In genomic region chr16:85687651-85688471, GRCh38 we compare ENCODE assay signal across 8 cellular contexts. TPM values are rescaled to one million over a fixed set of nuclear protein-coding genes. Genes with fewer than 3 reads are reported as not detected.
DNase-seq lines count a peak whose midpoint lies in the region; ATAC-seq and TF ChIP-seq lines count a peak whose summit lies in the region.

No MANE protein-coding gene starts in this region.

- H3K4me2 ChIP-seq in OCI-LY1 (ENCODE audit: low read length) = peak overlapping the region; percentile 65

- H4K20me1 ChIP-seq in OCI-LY1 (ENCODE audit: insufficient read depth, low read length) = no peaks in the 10 kb centered on the region

- intact Hi-C loops in Calu3 (cut with micrococcal nuclease; ENCODE audit: unreplicated experiment) = no loop called here

- peak overlapping the region; percentile 77 for H3K9ac ChIP-seq in OCI-LY1 (ENCODE audit: low read length)

- CTCF ChIA-PET in Calu3 (lab: Charles Lee) = interaction anchor here (0.6 kb wide), 1 partner anchor 18 kb away, joined by 10 read pairs; no protein-coding TSS in a partner anchor

- H3K4me1 ChIP-seq in OCI-LY1 (ENCODE audit: insufficient read depth, low read length, severe bottlenecking) = peaks cover 40% of the 10 kb centered on the region

- H3K4me3 Mint-ChIP-seq in Calu3 (ENCODE audit: low read depth, unreplicated experiment) (peak overlapping the region; percentile 65), endothelial cell (ENCODE audit: unreplicated experiment) (peak overlapping the region; percentile 71), progenitor cell of endocrine pancreas (ENCODE audit: low read depth) (peak overlapping the region; percentile 72)

- TF ChIP-seq CTCF in Calu3 (IDR thresholded peaks at IDR 0.05; ENCODE audit: unreplicated experiment) = no peak
- TF ChIP-seq CTCF in OCI-LY1 (IDR thresholded peaks at IDR 0.05; ENCODE audit: low read length) = peak; percentile 30
- TF ChIP-seq CTCF in endothelial cell (IDR thresholded peaks at IDR 0.05; ENCODE audit: unreplicated experiment) = no peak
- TF ChIP-seq CTCF in progenitor cell of endocrine pancreas (IDR thresholded peaks at IDR 0.05; ENCODE audit: unreplicated experiment) = no peak

- H3K27ac ChIP-seq in OCI-LY1 (ENCODE audit: low read depth, low read length, poor library complexity, severe bottlenecking) = peak overlapping the region; percentile 82

- H3K9me3 Mint-ChIP-seq in Calu3 (ENCODE audit: low read depth, unreplicated experiment) (no peaks in the 10 kb centered on the region), endothelial cell (ENCODE audit: unreplicated experiment) (no peaks in the 10 kb centered on the region), progenitor cell of endocrine pancreas (ENCODE audit: low read depth) (no peaks in the 10 kb centered on the region)

- no peak for ATAC-seq in HG03442 (IDR thresholded peaks at IDR 0.05; ENCODE audit: unreplicated experiment)

- H3K27ac Mint-ChIP-seq in Calu3 (ENCODE audit: unreplicated experiment) = no peak overlapping the region
- no peak overlapping the region for H3K27ac Mint-ChIP-seq in endothelial cell (ENCODE audit: unreplicated experiment)
- H3K27ac Mint-ChIP-seq in progenitor cell of endocrine pancreas = peak overlapping the region; percentile 62

- no peaks in the 10 kb centered on the region for H3K9me3 ChIP-seq in OCI-LY1 (ENCODE audit: low read length)

- DNase-seq in Calu3 (no peak), endothelial cell (ENCODE audit: low spot score) (no peak), progenitor cell of endocrine pancreas (ENCODE audit: low spot score, unreplicated experiment) (no peak), SHP77 (lab: John Stamatoyannopoulos, UW) (no peak)
- no peak for DNase-seq in activated CD4-positive, CD25-positive, alpha-beta regulatory T cell treated with anti-CD3 and anti-CD28 coated beads, Interleukin-2, amount 50 U/mL, for 72 hours
- no peak for DNase-seq in central memory CD4-positive, alpha-beta T cell

- peaks cover 15% of the 10 kb centered on the region for H3K36me3 Mint-ChIP-seq in Calu3 (ENCODE audit: insufficient read depth, unreplicated experiment)
- no peaks in the 10 kb centered on the region for H3K36me3 Mint-ChIP-seq in endothelial cell (ENCODE audit: low read depth, unreplicated experiment)
- H3K36me3 Mint-ChIP-seq in progenitor cell of endocrine pancreas (ENCODE audit: insufficient read depth) = peaks cover 4% of the 10 kb centered on the region

- no peaks in the 10 kb centered on the region for H3K9me2 ChIP-seq in OCI-LY1 (ENCODE audit: low read depth, low read length)

- H3K4me3 ChIP-seq in OCI-LY1 (ENCODE audit: low read depth, low read length, poor library complexity, severe bottlenecking) = peak overlapping the region; percentile 81

- peaks cover 3% of the 10 kb centered on the region; the same call in 1 of the 2 replicates for H3F3A ChIP-seq in OCI-LY1 (ENCODE audit: insufficient read depth, low read length)

- no peak overlapping the region for H2AFZ ChIP-seq in OCI-LY1 (ENCODE audit: low read length)

- peaks cover 27% of the 10 kb centered on the region for H3K27me3 Mint-ChIP-seq in Calu3 (ENCODE audit: unreplicated experiment)
- H3K27me3 Mint-ChIP-seq in endothelial cell (ENCODE audit: unreplicated experiment) = peaks cover 4% of the 10 kb centered on the region
- no peaks in the 10 kb centered on the region for H3K27me3 Mint-ChIP-seq in progenitor cell of endocrine pancreas

- H3K27me3 ChIP-seq in OCI-LY1 (ENCODE audit: insufficient read depth, low read length) = no peaks in the 10 kb centered on the region

- BruUV-seq in Calu3 (replicated peaks; lab: Mats Ljungman, UMichigan) = TSS peak; percentile 25

- peaks cover 24% of the 10 kb centered on the region; the same call in 1 of the 2 replicates for H3K36me3 ChIP-seq in OCI-LY1 (ENCODE audit: insufficient read depth, low read length)

- peaks cover 4% of the 10 kb centered on the region for H3K79me2 ChIP-seq in OCI-LY1 (ENCODE audit: insufficient read depth, low read length)

- H3K4me1 Mint-ChIP-seq in Calu3 (ENCODE audit: low read depth, unreplicated experiment) (no peaks in the 10 kb centered on the region), endothelial cell (ENCODE audit: unreplicated experiment) (peaks cover 4% of the 10 kb centered on the region), progenitor cell of endocrine pancreas (ENCODE audit: low read depth) (peaks cover 15% of the 10 kb centered on the region)

RNA-seq across cellular contexts. Expression of gene GINS2, which starts 0.9 kb away (rescaled TPM):
- total RNA-seq in Calu3 (2022) (19.7 and 25.2 TPM in 2 replicates), endothelial cell (ENCODE audit: unreplicated experiment) (9.1 TPM), progenitor cell of endocrine pancreas (20.9 and 22.3 TPM in 2 replicates)
